Comparison of ENCODE assay signal across 8 cellular contexts in the genomic region with DNA sequence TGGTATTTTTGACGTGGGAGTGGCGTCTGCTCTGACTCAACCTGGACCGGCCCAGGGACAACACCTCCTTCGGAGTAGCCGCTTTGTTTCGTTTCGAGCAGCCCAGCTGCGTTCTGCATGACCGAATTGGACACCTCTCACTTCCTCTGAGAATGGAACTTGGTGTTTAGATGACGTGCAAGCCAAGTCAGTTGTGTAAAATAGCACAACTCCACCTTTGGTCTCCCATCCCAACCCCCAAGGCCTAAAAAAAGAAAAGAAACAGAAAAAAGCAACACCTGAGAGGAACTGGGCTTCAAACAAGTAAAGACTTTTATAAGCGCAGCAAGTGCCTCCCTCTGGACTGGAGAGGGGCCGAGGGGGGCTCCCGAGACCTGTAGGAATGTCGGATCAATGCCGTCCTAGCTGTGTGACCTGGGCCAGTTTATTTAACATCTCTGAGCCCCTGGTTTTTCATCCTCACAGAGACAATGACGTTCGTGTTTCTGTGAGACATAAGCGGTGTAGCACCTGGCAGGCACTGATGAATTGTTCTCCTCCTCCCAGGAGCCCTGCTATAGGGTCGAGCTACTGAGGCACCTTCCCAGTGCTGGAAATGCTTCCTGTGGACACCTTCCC. TPM values are rescaled to one million over a fixed set of nuclear protein-coding genes. Genes with fewer than 3 reads are reported as not detected.
A peak's percentile ranks its signal among the peaks of the same experiment; 100 is the strongest.
DNase-seq lines count a peak whose midpoint lies in the region; ATAC-seq and TF ChIP-seq lines count a peak whose summit lies in the region.

No MANE protein-coding gene starts in this region.

- no peaks in the 10 kb centered on the region for H3K27me3 Mint-ChIP-seq in naive thymus-derived CD4-positive, alpha-beta T cell
- H3K27me3 Mint-ChIP-seq in glutamatergic neuron (ENCODE audit: unreplicated experiment), result peaks cover 3% of the 10 kb centered on the region

- CTCF ChIA-PET in naive thymus-derived CD4-positive, alpha-beta T cell (lab: Charles Lee), result interaction anchor here (1.9 kb wide), 1 partner anchor 50 kb away, joined by 8 read pairs; no protein-coding TSS in a partner anchor

- peaks cover 0 to 18% of the 10 kb centered on the region in 2 donors for H3K4me1 ChIP-seq in adrenal gland (replicated peaks in 1 of 2)
- H3K4me1 ChIP-seq in naive thymus-derived CD4-positive, alpha-beta T cell (ENCODE audit: control insufficient read depth in 2 of 2, insufficient read depth in 2 of 2, low read length in 2 of 2), result peaks cover 43 to 47% of the 10 kb centered on the region in 2 donors

- peaks cover 0 to 2% (median 0%) of the 10 kb centered on the region in 11 donors for H3K9me3 Mint-ChIP-seq in naive thymus-derived CD4-positive, alpha-beta T cell
- no peaks in the 10 kb centered on the region for H3K9me3 Mint-ChIP-seq in glutamatergic neuron (ENCODE audit: unreplicated experiment)

- TF ChIP-seq CTCF in adrenal gland (IDR thresholded peaks at IDR 0.05) (no peak), glutamatergic neuron (IDR thresholded peaks at IDR 0.05; ENCODE audit: partially characterized antibody, unreplicated experiment) (no peak), coronary artery (IDR thresholded peaks at IDR 0.05) (no peak)

- peak overlapping the region; percentile 73 to 95 (median 84) for H3K4me3 Mint-ChIP-seq in naive thymus-derived CD4-positive, alpha-beta T cell
- H3K4me3 Mint-ChIP-seq in glutamatergic neuron (ENCODE audit: unreplicated experiment), result no peak overlapping the region

- H3K27me3 ChIP-seq in adrenal gland, result no peaks in the 10 kb centered on the region
- H3K27me3 ChIP-seq in naive thymus-derived CD4-positive, alpha-beta T cell (ENCODE audit: control insufficient read depth in 2 of 2, insufficient read depth in 2 of 2, low read length in 2 of 2), result no peaks in the 10 kb centered on the region

- H3K4me1 Mint-ChIP-seq in naive thymus-derived CD4-positive, alpha-beta T cell, result peaks cover 35 to 57% (median 50%) of the 10 kb centered on the region in 7 donors
- H3K4me1 Mint-ChIP-seq in glutamatergic neuron (ENCODE audit: low read depth, unreplicated experiment), result peaks cover 6% of the 10 kb centered on the region

- ATAC-seq in GM18511 (IDR thresholded peaks at IDR 0.05; ENCODE audit: unreplicated experiment), result peak; percentile 79
- peak; percentile 82 for ATAC-seq in HG02759 (IDR thresholded peaks at IDR 0.05; ENCODE audit: unreplicated experiment)
- peak; percentile 72 for ATAC-seq in naive thymus-derived CD4-positive, alpha-beta T cell

- intact Hi-C loops in adrenal gland (cut with DNase I), result loop anchor here in 1 of 2 donors (10.0 kb wide), 1 partner anchor 138 kb away; the partner anchor contains the start of gene DUSP5
- intact Hi-C loops in naive thymus-derived CD4-positive, alpha-beta T cell (cut with micrococcal nuclease), result loop anchor here (1.0 to 5.0 kb wide), 6 partner anchors 39 to 562 kb away; partner anchors contain the start of genes BBIP1 (in 1 of the 2) and SHOC2 (in 1 of the 2)

- no peak for TF ChIP-seq POLR2A in adrenal gland (IDR thresholded peaks at IDR 0.05)

- H3K9me3 ChIP-seq in adrenal gland (replicated peaks in 1 of 3), result no peaks in the 10 kb centered on the region
- no peaks in the 10 kb centered on the region for H3K9me3 ChIP-seq in naive thymus-derived CD4-positive, alpha-beta T cell (ENCODE audit: control insufficient read depth in 2 of 3, low read length in 3 of 3)

- WGBS in adrenal gland, 4 donors, result 67 to 76% (median 70%) methylated on average over 18 to 19 of the region's 19 CpGs

- no peak overlapping the region for H3K4me3 ChIP-seq in adrenal gland
- H3K4me3 ChIP-seq in naive thymus-derived CD4-positive, alpha-beta T cell (ENCODE audit: low read length), result peak overlapping the region; percentile 57
- no peak overlapping the region for H3K4me3 ChIP-seq in coronary artery

- H3K27ac ChIP-seq in adrenal gland (peak overlapping the region in 2 of 5 donors; percentile 26 to 38), coronary artery (no peak overlapping the region)
- peak overlapping the region; percentile 26 for H3K27ac ChIP-seq in naive thymus-derived CD4-positive, alpha-beta T cell (ENCODE audit: low read depth, low read length)

- POLR2A ChIA-PET in naive thymus-derived CD4-positive, alpha-beta T cell (lab: Charles Lee), result no interaction called here

- no peaks in the 10 kb centered on the region for H3K36me3 Mint-ChIP-seq in naive thymus-derived CD4-positive, alpha-beta T cell
- no peaks in the 10 kb centered on the region for H3K36me3 Mint-ChIP-seq in glutamatergic neuron (ENCODE audit: unreplicated experiment)

- DNase-seq in RPMI7951 (ENCODE audit: low read depth) (peak; percentile 73), adrenal gland (peak; percentile 55 to 87 (median 74)), NCI-H345 treated with DMSO at 0.1 percent for 48 hours (lab: John Stamatoyannopoulos, UW; ENCODE audit: unreplicated experiment) (no peak), glutamatergic neuron (no peak), coronary artery (ENCODE audit: low spot score) (no peak)
- DNase-seq in naive thymus-derived CD4-positive, alpha-beta T cell, result peak in 8 of 9 donors; percentile 45 to 75 (median 60)

- peak overlapping the region; percentile 85 to 98 (median 97) for H3K27ac Mint-ChIP-seq in naive thymus-derived CD4-positive, alpha-beta T cell
- H3K27ac Mint-ChIP-seq in glutamatergic neuron (ENCODE audit: unreplicated experiment), result no peak overlapping the region

- H3K36me3 ChIP-seq in adrenal gland (replicated peaks in 1 of 2), result no peaks in the 10 kb centered on the region
- no peaks in the 10 kb centered on the region for H3K36me3 ChIP-seq in naive thymus-derived CD4-positive, alpha-beta T cell (ENCODE audit: control insufficient read depth in 2 of 3, insufficient read depth in 3 of 3, low read length in 3 of 3)

RNA-seq across cellular contexts. Expression of gene SMNDC1, which starts 52.0 kb away (rescaled TPM):
- 6.3 and 7.6 TPM in 2 replicates for total RNA-seq in RPMI7951 (2014; rRNA removed; shearing (Covaris generic))
- 10 to 100 TPM in 4 of 8 donors, 1 to 10 TPM in 4; 3.7 to 30.0 (median 18.2) TPM for total RNA-seq in adrenal gland
- polyA plus RNA-seq in adrenal gland, result 10 to 100 TPM in 1 of 3 donors, 1 to 10 TPM in 2; 8.7 to 34.4 (median 9.8) TPM
- 10 to 100 TPM; 34.4 to 43.1 (median 40.1) TPM for total RNA-seq in naive thymus-derived CD4-positive, alpha-beta T cell
- 10 to 100 TPM; 16.1 to 20.1 TPM for polyA plus RNA-seq in naive thymus-derived CD4-positive, alpha-beta T cell
- total RNA-seq in glutamatergic neuron (ENCODE audit: unreplicated experiment), result 37.1 TPM

Comparison
In these comparisons a context has a peak if more than half of its experiments do, and no peak if none do; other contexts are left out.
1. DNase-seq: peak in RPMI7951 (single experiment), adrenal gland (7 of 7) and naive thymus-derived CD4-positive, alpha-beta T cell (8 of 9); none in NCI-H345 treated with DMSO at 0.1 percent for 48 hours (single experiment), glutamatergic neuron (single experiment) and coronary artery (single experiment).
2. Peak in every context shown above with its lines, with median percentiles within 50 percentile points of each other: ATAC-seq.